In genomic region chr1:246753670-246754535, GRCh38 we compare ENCODE assay signal across 8 cellular contexts. TPM values are rescaled to one million over a fixed set of nuclear protein-coding genes. Genes with fewer than 3 reads are reported as not detected.
A peak's percentile ranks its signal among the peaks of the same experiment; 100 is the strongest.
DNase-seq lines count a peak whose midpoint lies in the region; ATAC-seq, FAIRE-seq and TF ChIP-seq lines count a peak whose summit lies in the region.

No MANE protein-coding gene starts in this region.

- H3K9me3 ChIP-seq in H1 (ENCODE audit: insufficient read depth in 2 of 2, low read depth in 1 of 2, low read length in 1 of 2): no peaks in the 10 kb centered on the region

- no peak overlapping the region for H3K4me2 ChIP-seq in H1 (ENCODE audit: insufficient read depth in 1 of 2, low read depth in 2 of 2, low read length in 2 of 2)

- H4K20me1 ChIP-seq in H1 (replicated peaks in 1 of 2; ENCODE audit: control insufficient read depth in 1 of 2, insufficient read depth in 2 of 2, low read length in 2 of 2): no peaks in the 10 kb centered on the region

- ATAC-seq in GM18517 (IDR thresholded peaks at IDR 0.05; ENCODE audit: unreplicated experiment) (peak; percentile 81), HG03066 (IDR thresholded peaks at IDR 0.05; ENCODE audit: low read depth, unreplicated experiment) (peak; percentile 95)

- no peaks in the 10 kb centered on the region for H3K23me2 ChIP-seq in H1 (ENCODE audit: low read depth, low read length)

- peak overlapping the region; percentile 54 for H4K8ac ChIP-seq in H1 (ENCODE audit: extremely low read depth, insufficient read depth, low read length)

- intact Hi-C loops in activated CD4-positive, alpha-beta memory T cell treated with anti-CD3 and anti-CD28 coated beads for 36 hours (cut with micrococcal nuclease): loop anchor here (1.0 to 10.0 kb wide), 4 partner anchors 55 to 1599 kb away; partner anchors contain the start of gene KIF26B

- no peak overlapping the region for H2BK15ac ChIP-seq in H1 (ENCODE audit: low read length)

- whole genome bisulfite sequencing in H1 (ENCODE audit: extremely low coverage in 1 of 2, insufficient coverage in 1 of 2, insufficient read length in 1 of 2, insufficient replicate concordance in 2 of 2, low coverage in 1 of 2, low lambda C conversion rate in 2 of 2, missing lambda C conversion rate in 1 of 2), 2 experiments: 59% methylated on average over 22 of the region's 22 CpGs; no CpG with 5 or more reads in 1 of the 2 experiments

- H3K36me3 Mint-ChIP-seq in activated CD4-positive, alpha-beta memory T cell treated with anti-CD3 and anti-CD28 coated beads for 36 hours: no peaks in the 10 kb centered on the region

- peak; percentile 100 for FAIRE-seq in H1 (lab: Jason Lieb, UNC)

- POLR2A ChIA-PET in activated CD4-positive, alpha-beta memory T cell treated with anti-CD3 and anti-CD28 coated beads for 36 hours (lab: Charles Lee): no interaction called here
- POLR2A ChIA-PET in H1 (lab: Charles Lee; ENCODE audit: partially characterized antibody): no interaction called here

- no peak overlapping the region for H3K23ac ChIP-seq in H1 (ENCODE audit: insufficient read length)

- H3K18ac ChIP-seq in H1 (ENCODE audit: extremely low read depth, low read length): no peak overlapping the region

- no peak overlapping the region for H3K4me3 ChIP-seq in H1 (ENCODE audit: extremely low read depth in 1 of 4, insufficient read depth in 2 of 4, low read depth in 3 of 4, low read length in 4 of 4)

- no peaks in the 10 kb centered on the region for H3K27me3 Mint-ChIP-seq in activated CD4-positive, alpha-beta memory T cell treated with anti-CD3 and anti-CD28 coated beads for 36 hours

- H3K36me3 ChIP-seq in H1 (ENCODE audit: control insufficient read depth in 2 of 4, insufficient read depth in 4 of 4, low read length in 3 of 4): no peaks in the 10 kb centered on the region

- H2AFZ ChIP-seq in H1 (ENCODE audit: low read length): peak overlapping the region; percentile 33; the same call in 1 of the 2 replicates

- no peaks in the 10 kb centered on the region for H3K79me1 ChIP-seq in H1 (ENCODE audit: low read depth, low read length)

- H3K4me1 ChIP-seq in H1 (replicated peaks in 1 of 4; ENCODE audit: control insufficient read depth in 3 of 4, insufficient read depth in 4 of 4, low read length in 3 of 4): peaks cover 0 to 2% (median 0%) of the 10 kb centered on the region in 4 experiments; a peak in 2 of 7 replicates

- no peaks in the 10 kb centered on the region for H3K79me2 ChIP-seq in H1 (ENCODE audit: control insufficient read depth in 1 of 2, insufficient read depth in 2 of 2, low read length in 2 of 2)

- no peak for TF ChIP-seq POLR2A in H1 (IDR thresholded peaks at IDR 0.05; ENCODE audit: control extremely low read depth in 1 of 2, low read depth in 2 of 2, low read length in 2 of 2)

- H2BK12ac ChIP-seq in H1 (ENCODE audit: low read depth, low read length): no peak overlapping the region

- no peaks in the 10 kb centered on the region for H3K4me1 Mint-ChIP-seq in activated CD4-positive, alpha-beta memory T cell treated with anti-CD3 and anti-CD28 coated beads for 36 hours (ENCODE audit: low read depth)

- H2AK5ac ChIP-seq in H1 (ENCODE audit: low read depth, low read length): no peak overlapping the region

- no peak overlapping the region for H3K27ac ChIP-seq in H1 (ENCODE audit: low read depth, low read length)

- H3K9ac ChIP-seq in H1 (replicated peaks in 1 of 4; ENCODE audit: extremely low read depth in 1 of 4, low read depth in 3 of 4, low read length in 3 of 4): no peak overlapping the region

- H3K27ac Mint-ChIP-seq in activated CD4-positive, alpha-beta memory T cell treated with anti-CD3 and anti-CD28 coated beads for 36 hours: no peak overlapping the region

- H4K91ac ChIP-seq in H1 (replicated peaks; ENCODE audit: insufficient read length, low read length): no peak overlapping the region

- no peak for TF ChIP-seq EP300 in H1 (IDR thresholded peaks at IDR 0.05; ENCODE audit: borderline replicate concordance in 1 of 2, low read depth in 2 of 2, low read length in 2 of 2)

- no peaks in the 10 kb centered on the region for H3K9me3 Mint-ChIP-seq in activated CD4-positive, alpha-beta memory T cell treated with anti-CD3 and anti-CD28 coated beads for 36 hours

- H3K14ac ChIP-seq in H1 (ENCODE audit: insufficient read length): no peak overlapping the region

- H3K27me3 ChIP-seq in H1 (replicated peaks in 1 of 4; ENCODE audit: control insufficient read depth in 3 of 4, extremely low read depth in 1 of 4, insufficient read depth in 3 of 4, low read length in 3 of 4): no peaks in the 10 kb centered on the region

- TF ChIP-seq CTCF in H1 (IDR thresholded peaks at IDR 0.05; ENCODE audit: control extremely low read depth in 1 of 3, insufficient read depth in 1 of 3, low read depth in 1 of 3, low read length in 3 of 3): peak; percentile 71 to 83 (median 82)

- CTCF ChIA-PET in activated CD4-positive, alpha-beta memory T cell treated with anti-CD3 and anti-CD28 coated beads for 36 hours (lab: Charles Lee): interaction anchor here (0.6 to 1.1 kb wide), 6 partner anchors 12 to 250 kb away, joined by 3 to 4 read pairs (median 3); no protein-coding TSS in a partner anchor
- CTCF ChIA-PET in H1 (lab: Charles Lee; ENCODE audit: partially characterized antibody): interaction anchor here (0.7 to 3.2 kb wide), 13 partner anchors 13 to 258 kb away, joined by 3 to 12 read pairs (median 3); partner anchors contain the start of gene SCCPDH

- no peak overlapping the region for H2BK5ac ChIP-seq in H1 (ENCODE audit: low read depth, low read length)

- H2BK120ac ChIP-seq in H1 (replicated peaks; ENCODE audit: low read depth, low read length): no peak overlapping the region

- no peak overlapping the region for H4K5ac ChIP-seq in H1 (ENCODE audit: insufficient read length, low read depth, low read length)

- peak; percentile 93 for TF ChIP-seq RAD21 in H1 (IDR thresholded peaks at IDR 0.05 in 1 of 2, conservative IDR thresholded peaks at IDR 0.05 in 1 of 2; ENCODE audit: low read depth in 2 of 2, low read length in 2 of 2)

- no peak overlapping the region for H2BK20ac ChIP-seq in H1 (ENCODE audit: low read length)

- H3K56ac ChIP-seq in H1 (replicated peaks; ENCODE audit: insufficient read length, low read depth, low read length): no peak overlapping the region

- DNase-seq in AG08396 (ENCODE audit: low spot score): peak; percentile 44
- DNase-seq in NCI-H345 (lab: John Stamatoyannopoulos, UW): peak; percentile 45
- peak; percentile 71 for DNase-seq in activated CD4-positive, alpha-beta memory T cell treated with anti-CD3 and anti-CD28 coated beads for 36 hours
- DNase-seq in H1 (ENCODE audit: low read depth in 1 of 2, low spot score in 2 of 2): peak; percentile 72 to 93
- peak; percentile 30 for DNase-seq in mucosa of gallbladder (ENCODE audit: low spot score)
- peak; percentile 11 to 22 for DNase-seq in stimulated activated CD8-positive, alpha-beta memory T cell treated with anti-CD3 and anti-CD28 coated beads, Interleukin-7, amount 100 ng/mL, for 48 hours (ENCODE audit: extremely low read depth in 1 of 2, low read depth in 1 of 2)

- H3K4ac ChIP-seq in H1 (replicated peaks; ENCODE audit: insufficient read length, low read depth, low read length): no peak overlapping the region

- H3K4me3 Mint-ChIP-seq in activated CD4-positive, alpha-beta memory T cell treated with anti-CD3 and anti-CD28 coated beads for 36 hours: no peak overlapping the region

TF ChIP-seq in H1, 55 proteins besides CTCF, POLR2A, EP300 and RAD21 (continues in another document):
- TF ChIP-seq NANOG (IDR thresholded peaks at IDR 0.05; ENCODE audit: insufficient read depth, low read depth, low read length, poor library complexity, severe bottlenecking): no peak

RNA-seq across cellular contexts. Expression of gene SCCPDH, which starts 29.7 kb away (rescaled TPM):
- total RNA-seq in activated CD4-positive, alpha-beta memory T cell treated with anti-CD3 and anti-CD28 coated beads for 36 hours: 10 to 100 TPM; 21.5 to 22.5 TPM
- 17.0 and 17.2 TPM in 2 replicates for total RNA-seq in H1 (2021; fragmentation: NEBNext Ultra II Directional; extraction: Animal tissue kit (Norgen Biotek cat#: 25700))
- polyA plus RNA-seq in H1 (2011; rRNA removed): 6.2 and 9.5 TPM in 2 replicates
- 10.8 TPM for polyA plus RNA-seq in H1 (2011; cell fraction: cytosol; rRNA removed)
- polyA plus RNA-seq in H1 (2011; cell fraction: nucleus; rRNA removed): 4.1 TPM
- 13.8 to 17.7 TPM (median 14.6 TPM) in 4 replicates for polyA plus RNA-seq in H1 (2012, experiment 1 of 2)
- polyA plus RNA-seq in H1 (2012, experiment 2 of 2): 4.3 TPM
- polyA plus RNA-seq in H1 (2013, experiment 1 of 2): 10.3 TPM
- polyA plus RNA-seq in H1 (2013, experiment 2 of 2): 11.6 TPM
- 5.9 and 8.5 TPM in 2 replicates for polyA minus RNA-seq in H1 (2011; rRNA and poly(A)+ RNA removed)
- 5.9 TPM for polyA minus RNA-seq in H1 (2011; cell fraction: cytosol; rRNA and poly(A)+ RNA removed)
- 8.3 TPM for polyA minus RNA-seq in H1 (2011; cell fraction: nucleus; rRNA and poly(A)+ RNA removed)
- total RNA-seq in mucosa of gallbladder: 38.1 TPM

Comparison
In these comparisons a context has a peak if more than half of its experiments do, and no peak if none do; other contexts are left out.
1. DNase-seq: peak in every context shown above with its lines; median percentile 82 in H1; 71 in activated CD4-positive, alpha-beta memory T cell treated with anti-CD3 and anti-CD28 coated beads for 36 hours; 45 in NCI-H345; 44 in AG08396; 30 in mucosa of gallbladder; 16 in stimulated activated CD8-positive, alpha-beta memory T cell treated with anti-CD3 and anti-CD28 coated beads, Interleukin-7, amount 100 ng/mL, for 48 hours.